ENCODE assay signal across 2 cellular contexts in genomic region chr3:48157215-48157840, GRCh38.
TF ChIP-seq lines count a peak whose summit lies in the region.

No MANE protein-coding gene starts in this region.

TF ChIP-seq in HEK293, 187 proteins besides CTCF, POLR2A, EP300 and RAD21 (continued from another document):
- TF ChIP-seq ATF2 (tag by site-specific recombination; IDR thresholded peaks at IDR 0.05; ENCODE audit: low read depth) = no peak
- no peak for TF ChIP-seq ZNF501 (tag by site-specific recombination; IDR thresholded peaks at IDR 0.05)
- no peak for TF ChIP-seq ZNF19 (tag by site-specific recombination; IDR thresholded peaks at IDR 0.05; ENCODE audit: low read depth)
- TF ChIP-seq HIC1 (tag by site-specific recombination; IDR thresholded peaks at IDR 0.05) = peak; percentile 81
- no peak for TF ChIP-seq GLIS1 (tag by site-specific recombination; IDR thresholded peaks at IDR 0.05)
- no peak for TF ChIP-seq AEBP2 (tag by site-specific recombination; IDR thresholded peaks at IDR 0.05; ENCODE audit: borderline replicate concordance)
- no peak for TF ChIP-seq IKZF3 (tag by site-specific recombination; IDR thresholded peaks at IDR 0.05)
- TF ChIP-seq ZNF184 (tag by site-specific recombination; IDR thresholded peaks at IDR 0.05) = no peak
- peak; percentile 66 for TF ChIP-seq ZFHX2 (tag by site-specific recombination; conservative IDR thresholded peaks at IDR 0.05)
- 0 out of 2 replicates have a peak, but pooled peaks have one; percentile 27 for TF ChIP-seq EGR2 (tag by site-specific recombination; IDR thresholded peaks at IDR 0.05; ENCODE audit: low read depth)
- TF ChIP-seq ZNF174 (tag by site-specific recombination; IDR thresholded peaks at IDR 0.05) = no peak
- no peak for TF ChIP-seq ZBTB17 (tag by site-specific recombination; IDR thresholded peaks at IDR 0.05)
- TF ChIP-seq SP3 (tag by site-specific recombination; IDR thresholded peaks at IDR 0.05) = no peak
- no peak for TF ChIP-seq REPIN1 (tag by site-specific recombination; IDR thresholded peaks at IDR 0.05; ENCODE audit: low read depth)
- no peak for TF ChIP-seq SCRT2 (tag by site-specific recombination; IDR thresholded peaks at IDR 0.05)
- TF ChIP-seq INSM2 (tag by site-specific recombination; IDR thresholded peaks at IDR 0.05) = no peak
- no peak for TF ChIP-seq ZNF561 (tag by site-specific recombination; IDR thresholded peaks at IDR 0.05; ENCODE audit: borderline replicate concordance)
- TF ChIP-seq ZSCAN23 (tag by site-specific recombination; IDR thresholded peaks at IDR 0.05) = no peak
- TF ChIP-seq HOXD13 (CRISPR knock-in tag; IDR thresholded peaks at IDR 0.05; ENCODE audit: borderline replicate concordance) = no peak
- no peak for TF ChIP-seq ZNF514 (tag by site-specific recombination; IDR thresholded peaks at IDR 0.05)
- no peak for TF ChIP-seq ZNF155 (tag by site-specific recombination; IDR thresholded peaks at IDR 0.05)
- TF ChIP-seq PBX3 (CRISPR knock-in tag; IDR thresholded peaks at IDR 0.05) = no peak

TF ChIP-seq in WTC11, 78 proteins besides CTCF, POLR2A, EP300 and RAD21 (continued from another document):
- no peak for TF ChIP-seq AFF4 (CRISPR knock-in tag; IDR thresholded peaks at IDR 0.05; ENCODE audit: borderline replicate concordance)
- no peak for TF ChIP-seq E2F5 (CRISPR knock-in tag; IDR thresholded peaks at IDR 0.05)
- no peak for TF ChIP-seq NFE2L1 (CRISPR knock-in tag; IDR thresholded peaks at IDR 0.05)
- TF ChIP-seq SOX15 (CRISPR knock-in tag; IDR thresholded peaks at IDR 0.05) = no peak
- no peak for TF ChIP-seq ZNF138 (CRISPR knock-in tag; conservative IDR thresholded peaks at IDR 0.05)
- no peak for TF ChIP-seq IRF2 (CRISPR knock-in tag; IDR thresholded peaks at IDR 0.05; ENCODE audit: borderline replicate concordance, low read depth)
- no peak for TF ChIP-seq STAT6 (CRISPR knock-in tag; conservative IDR thresholded peaks at IDR 0.05; ENCODE audit: low read depth)
- no peak for TF ChIP-seq ZNF396 (CRISPR knock-in tag; IDR thresholded peaks at IDR 0.05; ENCODE audit: borderline replicate concordance)
- no peak for TF ChIP-seq USF1 (CRISPR knock-in tag; IDR thresholded peaks at IDR 0.05)
- TF ChIP-seq NFYB (CRISPR knock-in tag; conservative IDR thresholded peaks at IDR 0.05; ENCODE audit: low read depth) = no peak
- no peak for TF ChIP-seq EMX1 (CRISPR knock-in tag; IDR thresholded peaks at IDR 0.05)
- TF ChIP-seq CBFB (CRISPR knock-in tag; IDR thresholded peaks at IDR 0.05; ENCODE audit: low read depth) = no peak
- TF ChIP-seq CREB1 (CRISPR knock-in tag; IDR thresholded peaks at IDR 0.05) = no peak
- TF ChIP-seq ATF2 (CRISPR knock-in tag; IDR thresholded peaks at IDR 0.05; ENCODE audit: borderline replicate concordance, low read depth) = no peak
- TF ChIP-seq HMGXB4 (CRISPR knock-in tag; IDR thresholded peaks at IDR 0.05) = no peak
